ENCODE assay signal across 8 cellular contexts in genomic region chr9:115591584-115591984, GRCh38.
DNase-seq lines count a peak whose midpoint lies in the region; ATAC-seq and TF ChIP-seq lines count a peak whose summit lies in the region.

No MANE protein-coding gene starts in this region.

- H3K27me3 Mint-ChIP-seq in nephron (ENCODE audit: low read depth), result no peaks in the 10 kb centered on the region

- DNase-seq in AG10803 (ENCODE audit: low read depth) (peak; percentile 100), GM20000 (ENCODE audit: low spot score) (peak; percentile 8), NCI-H1436 treated with DMSO at 0.1 percent for 48 hours (lab: John Stamatoyannopoulos, UW) (peak; percentile 72), SK-N-DZ (ENCODE audit: low spot score) (peak; percentile 81), fibroblast of gingiva (ENCODE audit: low read depth) (peak; percentile 99)

- peaks cover 30% of the 10 kb centered on the region for H3K4me1 Mint-ChIP-seq in nephron

- H3K36me3 Mint-ChIP-seq in nephron (ENCODE audit: low read depth), result no peaks in the 10 kb centered on the region

- H3K4me3 ChIP-seq in AG10803 (ENCODE audit: low read length), result no peak overlapping the region

- no peak for TF ChIP-seq POLR2A in GM18505 (IDR thresholded peaks at IDR 0.05; ENCODE audit: borderline replicate concordance, extremely low read depth, insufficient read depth, insufficient read length)

- H3K4me3 Mint-ChIP-seq in nephron, result no peak overlapping the region

- peaks cover 3% of the 10 kb centered on the region for H3K9me3 Mint-ChIP-seq in nephron

- ATAC-seq in GM18505 (IDR thresholded peaks at IDR 0.05; ENCODE audit: unreplicated experiment) (no peak), HG03196 (IDR thresholded peaks at IDR 0.05; ENCODE audit: unreplicated experiment) (no peak)

- peak overlapping the region; percentile 21 to 87 (median 82) for H3K27ac Mint-ChIP-seq in nephron

- TF ChIP-seq CTCF in AG10803 (conservative IDR thresholded peaks at IDR 0.05; ENCODE audit: low read length) (peak; percentile 97), GM20000 (IDR thresholded peaks at IDR 0.05; ENCODE audit: extremely low read depth, missing control alignments) (peak; percentile 46), nephron (IDR thresholded peaks at IDR 0.05; ENCODE audit: unreplicated experiment in 3 of 3) (peak; percentile 83 to 91 (median 84))

Comparison
In these comparisons a context has a peak if more than half of its experiments do, and no peak if none do; other contexts are left out.
1. DNase-seq: peak in every context shown above with its lines; median percentile 100 in AG10803; 99 in fibroblast of gingiva; 81 in SK-N-DZ; 72 in NCI-H1436 treated with DMSO at 0.1 percent for 48 hours; 8 in GM20000.
2. CTCF ChIP-seq: peak in every context shown above with its lines; median percentile 97 in AG10803; 84 in nephron; 46 in GM20000.